In genomic region chr2:25700221-25700660, GRCh38 we compare ENCODE assay signal across 8 cellular contexts. TPM values are rescaled to one million over a fixed set of nuclear protein-coding genes. Genes with fewer than 3 reads are reported as not detected.
A peak's percentile ranks its signal among the peaks of the same experiment; 100 is the strongest.
DNase-seq lines count a peak whose midpoint lies in the region; ATAC-seq and TF ChIP-seq lines count a peak whose summit lies in the region.

No MANE protein-coding gene starts in this region.

- BruUV-seq in A673 (replicated peaks; lab: Mats Ljungman, UMichigan) = no TSS peak

- ATAC-seq in GM21447 (IDR thresholded peaks at IDR 0.05; ENCODE audit: unreplicated experiment) (no peak), GM18505 (IDR thresholded peaks at IDR 0.05; ENCODE audit: unreplicated experiment) (no peak)

- H3K27ac ChIP-seq in A673 (ENCODE audit: low read depth, low read length, poor library complexity, severe bottlenecking) = no peak overlapping the region
- no peak overlapping the region for H3K27ac ChIP-seq in DOHH2 (ENCODE audit: low read depth, low read length)

- H3K4me3 ChIP-seq in A673 (ENCODE audit: low read depth, low read length, poor library complexity, severe bottlenecking) (no peak overlapping the region), DOHH2 (ENCODE audit: low read length) (no peak overlapping the region), WI38 (ENCODE audit: low read depth, low read length) (no peak overlapping the region), fibroblast of pulmonary artery (replicated peaks; ENCODE audit: low read depth, low read length) (no peak overlapping the region)

- no peaks in the 10 kb centered on the region for H3K9me3 ChIP-seq in A673 (ENCODE audit: low read depth, low read length, poor library complexity, severe bottlenecking)
- H3K9me3 ChIP-seq in DOHH2 (ENCODE audit: control insufficient read depth, insufficient read depth, low read length) = no peaks in the 10 kb centered on the region

- H3K27me3 ChIP-seq in A673 (replicated peaks; ENCODE audit: insufficient read depth, low read depth, low read length, poor library complexity) (no peaks in the 10 kb centered on the region), DOHH2 (ENCODE audit: control insufficient read depth, low read length) (peaks cover 7% of the 10 kb centered on the region; the same call in 1 of the 2 replicates)

- no peak overlapping the region for H3K27ac Mint-ChIP-seq in progenitor cell of endocrine pancreas

- H4K20me1 ChIP-seq in DOHH2 (ENCODE audit: control insufficient read depth, insufficient read depth, low read depth, low read length) = no peaks in the 10 kb centered on the region

- DNase-seq in A673 (ENCODE audit: low spot score) (peak; percentile 46), NCI-H146 treated with DMSO at 0.1 percent for 48 hours (lab: John Stamatoyannopoulos, UW; ENCODE audit: unreplicated experiment) (peak; percentile 49), fibroblast of pulmonary artery (ENCODE audit: low read depth) (peak; percentile 50), progenitor cell of endocrine pancreas (ENCODE audit: low spot score, unreplicated experiment) (no peak)

- H3K79me2 ChIP-seq in DOHH2 (ENCODE audit: control insufficient read depth, low read length) = no peaks in the 10 kb centered on the region

- H3F3A ChIP-seq in DOHH2 (ENCODE audit: control insufficient read depth, insufficient read depth) = no peaks in the 10 kb centered on the region

- peak; percentile 74 for TF ChIP-seq CTCF in A673 (conservative IDR thresholded peaks at IDR 0.05; ENCODE audit: low read depth, low read length)
- TF ChIP-seq CTCF in DOHH2 (IDR thresholded peaks at IDR 0.05; ENCODE audit: low read depth, low read length, poor library complexity, severe bottlenecking) = peak; percentile 77
- peak; percentile 65 for TF ChIP-seq CTCF in WI38 (IDR thresholded peaks at IDR 0.05; ENCODE audit: low read depth, low read length)
- peak; percentile 85 for TF ChIP-seq CTCF in fibroblast of pulmonary artery (IDR thresholded peaks at IDR 0.05; ENCODE audit: low read length, missing control alignments)
- TF ChIP-seq CTCF in progenitor cell of endocrine pancreas (IDR thresholded peaks at IDR 0.05; ENCODE audit: unreplicated experiment) = peak; percentile 71

- H3K36me3 Mint-ChIP-seq in progenitor cell of endocrine pancreas (ENCODE audit: insufficient read depth) = no peaks in the 10 kb centered on the region

- H3K9me2 ChIP-seq in DOHH2 (replicated peaks; ENCODE audit: control insufficient read depth, low read length) = no peaks in the 10 kb centered on the region

- peaks cover 3% of the 10 kb centered on the region for H3K4me1 ChIP-seq in A673 (ENCODE audit: insufficient read depth, low read length, poor library complexity, severe bottlenecking)
- H3K4me1 ChIP-seq in DOHH2 (ENCODE audit: control insufficient read depth, low read length) = no peaks in the 10 kb centered on the region

- no peak overlapping the region for H3K4me2 ChIP-seq in DOHH2 (ENCODE audit: low read length)

- TF ChIP-seq POLR2A in GM18505 (IDR thresholded peaks at IDR 0.05; ENCODE audit: borderline replicate concordance, extremely low read depth, insufficient read depth, insufficient read length) = no peak

- H3K36me3 ChIP-seq in A673 (ENCODE audit: insufficient read depth, low read length, poor library complexity, severe bottlenecking) = no peaks in the 10 kb centered on the region
- H3K36me3 ChIP-seq in DOHH2 (ENCODE audit: control insufficient read depth, low read length) = no peaks in the 10 kb centered on the region

- H3K4me1 Mint-ChIP-seq in progenitor cell of endocrine pancreas (ENCODE audit: low read depth) = no peaks in the 10 kb centered on the region

- peaks cover 2% of the 10 kb centered on the region for H3K27me3 Mint-ChIP-seq in progenitor cell of endocrine pancreas

- no peak overlapping the region for H3K4me3 Mint-ChIP-seq in progenitor cell of endocrine pancreas (ENCODE audit: low read depth)

- no peaks in the 10 kb centered on the region for H3K9me3 Mint-ChIP-seq in progenitor cell of endocrine pancreas (ENCODE audit: low read depth)

- intact Hi-C loops in A673 (cut with micrococcal nuclease; ENCODE audit: unreplicated experiment) = no loop called here

- CTCF ChIA-PET in A673 (lab: Charles Lee) = interaction anchor here (0.6 to 1.9 kb wide), 4 partner anchors 10 to 360 kb away, joined by 3 to 13 read pairs (median 6); no protein-coding TSS in a partner anchor

- POLR2A ChIA-PET in A673 (lab: Charles Lee; ENCODE audit: low non-redundant PET) = interaction anchor here (0.7 kb wide), 1 partner anchor 14 kb away, joined by 3 read pairs; no protein-coding TSS in a partner anchor

RNA-seq across cellular contexts. Expression of gene DTNB, which starts 26.9 kb away (rescaled TPM):
- total RNA-seq in A673 (2021) (19.6 and 20.5 TPM in 2 replicates), progenitor cell of endocrine pancreas (26.6 and 29.3 TPM in 2 replicates)
